8 cellular contexts compared by ENCODE assay signal in genomic region chr6:125363360-125364121, GRCh38.
DNase-seq lines count a peak whose midpoint lies in the region; ATAC-seq and TF ChIP-seq lines count a peak whose summit lies in the region.

No MANE protein-coding gene starts in this region.

- peaks cover 0 to 10% (median 6%) of the 10 kb centered on the region in 4 donors for H3K4me1 ChIP-seq in liver (ENCODE audit: control insufficient read depth in 4 of 4, insufficient read depth in 4 of 4, low read length in 3 of 4)

- peak; percentile 33 for DNase-seq in DMS53 treated with DMSO at 0.1 percent for 48 hours (lab: John Stamatoyannopoulos, UW; ENCODE audit: unreplicated experiment)
- DNase-seq in NCI-H2227 (lab: John Stamatoyannopoulos, UW; ENCODE audit: unreplicated experiment): peak; percentile 74
- DNase-seq in ecto neural progenitor cell (ENCODE audit: low spot score): peak; percentile 85
- no peak for DNase-seq in activated CD4-positive, CD25-positive, alpha-beta regulatory T cell treated with anti-CD3 and anti-CD28 coated beads, Interleukin-2, amount 50 U/mL, for 72 hours

- TF ChIP-seq RAD21 in liver (IDR thresholded peaks at IDR 0.05): no peak

- H3K9ac ChIP-seq in liver (ENCODE audit: low read depth in 1 of 2, low read length in 2 of 2): no peak overlapping the region

- H3K36me3 ChIP-seq in liver (ENCODE audit: control insufficient read depth in 4 of 4, insufficient read depth in 3 of 4, low read depth in 1 of 4, low read length in 3 of 4): no peaks in the 10 kb centered on the region

- ATAC-seq in HG03097 (IDR thresholded peaks at IDR 0.05; ENCODE audit: low FRiP score, unreplicated experiment): no peak
- no peak for ATAC-seq in GM21367 (IDR thresholded peaks at IDR 0.05; ENCODE audit: unreplicated experiment)

- no peaks in the 10 kb centered on the region for H3K9me3 ChIP-seq in liver (ENCODE audit: control insufficient read depth in 4 of 4, low read length in 3 of 4)

- TF ChIP-seq CTCF in liver (IDR thresholded peaks at IDR 0.05; ENCODE audit: low read depth, low read length, missing input control): no peak

- H3K27me3 ChIP-seq in liver (ENCODE audit: control insufficient read depth in 4 of 4, insufficient read depth in 4 of 4, low read length in 3 of 4): peaks cover 0 to 4% (median 1%) of the 10 kb centered on the region in 4 donors

- H3K4me3 ChIP-seq in liver (ENCODE audit: low read depth in 1 of 3, low read length in 3 of 3): peak overlapping the region in 2 of 3 donors; percentile 35 to 38

- H3K27ac ChIP-seq in liver (ENCODE audit: low read depth in 1 of 2, low read length in 2 of 2) (peak overlapping the region; percentile 23), temporal lobe (ENCODE audit: low read depth, low read length) (peak overlapping the region; percentile 5)

- WGBS in liver: 9% methylated on average over 43 of the region's 43 CpGs

TF ChIP-seq in liver, 16 proteins besides CTCF, POLR2A, EP300 and RAD21:
- TF ChIP-seq NR2F2 (IDR thresholded peaks at IDR 0.05): no peak
- no peak for TF ChIP-seq YY1 (IDR thresholded peaks at IDR 0.05)
- TF ChIP-seq, protein P1, sequence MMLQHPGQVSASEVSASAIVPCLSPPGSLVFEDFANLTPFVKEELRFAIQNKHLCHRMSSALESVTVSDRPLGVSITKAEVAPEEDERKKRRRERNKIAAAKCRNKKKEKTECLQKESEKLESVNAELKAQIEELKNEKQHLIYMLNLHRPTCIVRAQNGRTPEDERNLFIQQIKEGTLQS (IDR thresholded peaks at IDR 0.05): no peak
- no peak for TF ChIP-seq TAF1 (conservative IDR thresholded peaks at IDR 0.05)
- TF ChIP-seq, protein P2, sequence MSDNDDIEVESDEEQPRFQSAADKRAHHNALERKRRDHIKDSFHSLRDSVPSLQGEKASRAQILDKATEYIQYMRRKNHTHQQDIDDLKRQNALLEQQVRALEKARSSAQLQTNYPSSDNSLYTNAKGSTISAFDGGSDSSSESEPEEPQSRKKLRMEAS (IDR thresholded peaks at IDR 0.05): no peak
- no peak for TF ChIP-seq RXRA (IDR thresholded peaks at IDR 0.05)
- no peak for TF ChIP-seq HNF4A (conservative IDR thresholded peaks at IDR 0.05)
- no peak for TF ChIP-seq FOXA1 (IDR thresholded peaks at IDR 0.05)
- no peak for TF ChIP-seq REST (IDR thresholded peaks at IDR 0.05)
- TF ChIP-seq GABPA (IDR thresholded peaks at IDR 0.05 in 1 of 2, conservative IDR thresholded peaks at IDR 0.05 in 1 of 2): no peak
- TF ChIP-seq, protein P3, sequence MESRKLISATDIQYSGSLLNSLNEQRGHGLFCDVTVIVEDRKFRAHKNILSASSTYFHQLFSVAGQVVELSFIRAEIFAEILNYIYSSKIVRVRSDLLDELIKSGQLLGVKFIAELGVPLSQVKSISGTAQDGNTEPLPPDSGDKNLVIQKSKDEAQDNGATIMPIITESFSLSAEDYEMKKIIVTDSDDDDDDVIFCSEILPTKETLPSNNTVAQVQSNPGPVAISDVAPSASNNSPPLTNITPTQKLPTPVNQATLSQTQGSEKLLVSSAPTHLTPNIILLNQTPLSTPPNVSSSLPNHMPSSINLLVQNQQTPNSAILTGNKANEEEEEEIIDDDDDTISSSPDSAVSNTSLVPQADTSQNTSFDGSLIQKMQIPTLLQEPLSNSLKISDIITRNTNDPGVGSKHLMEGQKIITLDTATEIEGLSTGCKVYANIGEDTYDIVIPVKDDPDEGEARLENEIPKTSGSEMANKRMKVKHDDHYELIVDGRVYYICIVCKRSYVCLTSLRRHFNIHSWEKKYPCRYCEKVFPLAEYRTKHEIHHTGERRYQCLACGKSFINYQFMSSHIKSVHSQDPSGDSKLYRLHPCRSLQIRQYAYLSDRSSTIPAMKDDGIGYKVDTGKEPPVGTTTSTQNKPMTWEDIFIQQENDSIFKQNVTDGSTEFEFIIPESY (IDR thresholded peaks at IDR 0.05): no peak
- TF ChIP-seq JUND (IDR thresholded peaks at IDR 0.05): no peak
- no peak for TF ChIP-seq SP1 (IDR thresholded peaks at IDR 0.05)
- TF ChIP-seq EGR1 (IDR thresholded peaks at IDR 0.05; ENCODE audit: low read depth in 2 of 2): no peak
- no peak for TF ChIP-seq HNF4G (IDR thresholded peaks at IDR 0.05)
- no peak for TF ChIP-seq FOXA2 (IDR thresholded peaks at IDR 0.05)
